Comparison of ENCODE assay signal across 2 cellular contexts in genomic region chr17:6721744-6722143, GRCh38.
TF ChIP-seq lines count a peak whose summit lies in the region.

No MANE protein-coding gene starts in this region.

TF ChIP-seq in IMR-90, 13 proteins besides CTCF, POLR2A, EP300 and RAD21:
- TF ChIP-seq ELK1 (IDR thresholded peaks at IDR 0.05; ENCODE audit: borderline replicate concordance, low read depth, low read length) (no peak), SMC3 (IDR thresholded peaks at IDR 0.05; ENCODE audit: low read depth, low read length) (no peak), CEBPB (IDR thresholded peaks at IDR 0.05; ENCODE audit: low read depth, low read length) (0 out of 2 replicates have a peak, but pooled peaks have one; percentile 9)

TF ChIP-seq in WTC11, 78 proteins besides CTCF, POLR2A, EP300 and RAD21:
- no peak for TF ChIP-seq FOXJ3 (CRISPR knock-in tag; IDR thresholded peaks at IDR 0.05; ENCODE audit: borderline replicate concordance)
- no peak for TF ChIP-seq SMAD3 (CRISPR knock-in tag; IDR thresholded peaks at IDR 0.05; ENCODE audit: borderline replicate concordance)
- TF ChIP-seq TCF7 (CRISPR knock-in tag; IDR thresholded peaks at IDR 0.05; ENCODE audit: low read depth), result no peak
- no peak for TF ChIP-seq TP53 (CRISPR knock-in tag; IDR thresholded peaks at IDR 0.05)
- TF ChIP-seq NR2C2 (CRISPR knock-in tag; IDR thresholded peaks at IDR 0.05), result no peak
- TF ChIP-seq NFE2L1 (CRISPR knock-in tag; IDR thresholded peaks at IDR 0.05), result no peak
- TF ChIP-seq GABPB1 (CRISPR knock-in tag; IDR thresholded peaks at IDR 0.05), result no peak
- TF ChIP-seq ZBTB21 (CRISPR knock-in tag; IDR thresholded peaks at IDR 0.05; ENCODE audit: borderline replicate concordance), result no peak
